Comparison of ENCODE assay signal across 13 cellular contexts in genomic region chr4:108774809-108775530, GRCh38. TPM values are rescaled to one million over a fixed set of nuclear protein-coding genes. Genes with fewer than 3 reads are reported as not detected.
A peak's percentile ranks its signal among the peaks of the same experiment; 100 is the strongest.
DNase-seq lines count a peak whose midpoint lies in the region; ATAC-seq and TF ChIP-seq lines count a peak whose summit lies in the region.
"Had no signal": no experiment of that assay in that cellular context is flagged by ENCODE, and none has a peak within 500 bp of the region (broad histone marks: within the 10 kb centered on the region; RNA-seq: fewer than 3 reads in every experiment).

No MANE protein-coding gene starts in this region.

- H3K4me3 ChIP-seq in gastrocnemius medialis = no peak overlapping the region

- ATAC-seq in gastrocnemius medialis (peak; percentile 74 to 87), GM18868 (IDR thresholded peaks at IDR 0.05; ENCODE audit: unreplicated experiment) (no peak), HG03095 (IDR thresholded peaks at IDR 0.05; ENCODE audit: unreplicated experiment) (no peak)
- ATAC-seq in CD4-positive, alpha-beta T cell (ENCODE audit: poor library complexity) = no peak
- ATAC-seq: naive thymus-derived CD8-positive, alpha-beta T cell had no signal

- H3K27me3 ChIP-seq in layer of hippocampus (ENCODE audit: control insufficient read depth, insufficient read depth, low read length) = no peaks in the 10 kb centered on the region
- no peaks in the 10 kb centered on the region for H3K27me3 ChIP-seq in gastrocnemius medialis
- H3K27me3 ChIP-seq in CD4-positive, alpha-beta T cell (ENCODE audit: control insufficient read depth, insufficient read depth, low read length) = peaks cover 9% of the 10 kb centered on the region

- TF ChIP-seq POLR2A in gastrocnemius medialis (IDR thresholded peaks at IDR 0.05) = no peak

- peaks cover 19% of the 10 kb centered on the region for H3K27me3 Mint-ChIP-seq in CD4-positive, alpha-beta T cell

- H3K4me3 Mint-ChIP-seq in CD4-positive, alpha-beta T cell = no peak overlapping the region
- H3K4me3 Mint-ChIP-seq: CD4-positive, alpha-beta memory T cell; naive thymus-derived CD8-positive, alpha-beta T cell had no signal

- no peaks in the 10 kb centered on the region for H3K9me3 ChIP-seq in gastrocnemius medialis
- H3K9me3 ChIP-seq in CD4-positive, alpha-beta T cell (ENCODE audit: control insufficient read depth, low read length) = no peaks in the 10 kb centered on the region

- in situ Hi-C loops in gastrocnemius medialis (cut with MboI; ENCODE audit: low sequenced_read_pairs in 4 of 4) = no loop called here

- peak; percentile 24; the same call in 1 of the 2 replicates for TF ChIP-seq CTCF in LNCAP (IDR thresholded peaks at IDR 0.05)
- TF ChIP-seq CTCF in gastrocnemius medialis (IDR thresholded peaks at IDR 0.05 in 4 of 5, conservative IDR thresholded peaks at IDR 0.05 in 1 of 5) = no peak
- no peak for TF ChIP-seq CTCF in CD4-positive, alpha-beta T cell (IDR thresholded peaks at IDR 0.05)

- no peaks in the 10 kb centered on the region for H3K36me3 Mint-ChIP-seq in CD4-positive, alpha-beta T cell (ENCODE audit: low read depth)
- H3K36me3 Mint-ChIP-seq: CD4-positive, alpha-beta memory T cell; naive thymus-derived CD8-positive, alpha-beta T cell had no signal

- peaks cover 5 to 6% of the 10 kb centered on the region in 2 donors for H3K4me1 ChIP-seq in gastrocnemius medialis

- H3K27ac Mint-ChIP-seq in CD4-positive, alpha-beta T cell = no peak overlapping the region
- H3K27ac Mint-ChIP-seq: CD4-positive, alpha-beta memory T cell; naive thymus-derived CD8-positive, alpha-beta T cell had no signal

- H3K9me3 Mint-ChIP-seq in CD4-positive, alpha-beta T cell = no peaks in the 10 kb centered on the region
- H3K9me3 Mint-ChIP-seq: naive thymus-derived CD8-positive, alpha-beta T cell had no signal

- intact Hi-C loops in gastrocnemius medialis (cut with DNase I; ENCODE audit: low total_unique reads) = no loop called here
- intact Hi-C loops in CD4-positive, alpha-beta T cell (cut with DNase I, micrococcal nuclease) = no loop called here

- H3K36me3 ChIP-seq in gastrocnemius medialis = no peaks in the 10 kb centered on the region

- POLR2A ChIA-PET in CD4-positive, alpha-beta T cell (lab: Charles Lee) = no interaction called here

- no peaks in the 10 kb centered on the region for H3K4me1 Mint-ChIP-seq in CD4-positive, alpha-beta T cell (ENCODE audit: low read depth)

- DNase-seq in cerebellar cortex (ENCODE audit: low spot score) (peak; percentile 41), gastrocnemius medialis (peak in 1 of 2 donors; percentile 53)
- DNase-seq in CD4-positive, alpha-beta T cell = no peak
- DNase-seq in stimulated activated naive CD4-positive, alpha-beta T cell treated with Interleukin-2 at 50 U/mL for 16 hours (lab: John Stamatoyannopoulos, UW) = no peak
- DNase-seq: CD4-positive, alpha-beta memory T cell; naive thymus-derived CD8-positive, alpha-beta T cell; NCI-H1694 treated with DMSO at 0.1 percent for 48 hours; stimulated activated CD4-positive, alpha-beta T cell treated with anti-CD3 and anti-CD28 coated beads, Interleukin-15, amount 100 ng/mL, for 24 hours; T-helper 1 cell had no signal

- CTCF ChIA-PET in CD4-positive, alpha-beta T cell (lab: Charles Lee) = no interaction called here

- peak overlapping the region; percentile 22 for H3K27ac ChIP-seq in layer of hippocampus (ENCODE audit: low read depth, low read length)
- H3K27ac ChIP-seq in gastrocnemius medialis = no peak overlapping the region
- H3K27ac ChIP-seq in CD4-positive, alpha-beta T cell (ENCODE audit: low read depth, low read length) = no peak overlapping the region

RNA-seq across cellular contexts. Expression of gene ETNPPL, which starts 12.1 kb away (rescaled TPM):
- total RNA-seq in gastrocnemius medialis = 1 to 10 TPM in 1 of 4 donors, not detected in 3; 2.2 TPM
- not detected for total RNA-seq in CD4-positive, alpha-beta T cell
- total RNA-seq: CD4-positive, alpha-beta memory T cell; naive thymus-derived CD8-positive, alpha-beta T cell had no signal

Comparison
In these comparisons a context has a peak if more than half of its experiments do, and no peak if none do; other contexts are left out.
1. ATAC-seq: peak in gastrocnemius medialis (2 of 2); none in CD4-positive, alpha-beta T cell (single experiment), GM18868 (single experiment) and HG03095 (single experiment).